In genomic region chr7:118946283-118946682, GRCh38 we compare ENCODE assay signal across 23 cellular contexts.
DNase-seq lines count a peak whose midpoint lies in the region; ATAC-seq, FAIRE-seq and TF ChIP-seq lines count a peak whose summit lies in the region.
"Had no signal": no experiment of that assay in that cellular context is flagged by ENCODE, and none has a peak within 500 bp of the region (broad histone marks: within the 10 kb centered on the region; RNA-seq: fewer than 3 reads in every experiment).

No MANE protein-coding gene starts in this region.

- H4K91ac ChIP-seq in IMR-90 (ENCODE audit: insufficient read depth, low read depth, low read length), result no peak overlapping the region
- no peak overlapping the region for H4K91ac ChIP-seq in H1 (replicated peaks; ENCODE audit: insufficient read length, low read length)

- H3K9ac ChIP-seq in IMR-90 (ENCODE audit: low read depth, low read length) (no peak overlapping the region), H1 (replicated peaks in 1 of 4; ENCODE audit: extremely low read depth in 1 of 4, low read depth in 3 of 4, low read length in 3 of 4) (no peak overlapping the region)
- H3K9ac ChIP-seq: BLaER1 treated with 17β-estradiol and CSF1 and Interleukin-3, amounts not matched to agents 10 nM and 100 nM had no signal

- H2BK20ac ChIP-seq in IMR-90 (ENCODE audit: low read depth, low read length), result no peak overlapping the region
- no peak overlapping the region for H2BK20ac ChIP-seq in H1 (ENCODE audit: low read length)

- no peaks in the 10 kb centered on the region for H3K4me1 ChIP-seq in A549
- no peaks in the 10 kb centered on the region for H3K4me1 ChIP-seq in GM23338 (ENCODE audit: insufficient read depth)
- no peaks in the 10 kb centered on the region for H3K4me1 ChIP-seq in IMR-90 (ENCODE audit: control insufficient read depth, insufficient read depth, low read length)
- no peaks in the 10 kb centered on the region for H3K4me1 ChIP-seq in H1 (replicated peaks in 1 of 4; ENCODE audit: control insufficient read depth in 3 of 4, insufficient read depth in 4 of 4, low read length in 3 of 4)
- H3K4me1 ChIP-seq: BLaER1 treated with 17β-estradiol and CSF1 and Interleukin-3, amounts not matched to agents 10 nM and 100 nM; Caco-2 had no signal

- H2BK15ac ChIP-seq in IMR-90 (ENCODE audit: low read depth, low read length) (no peak overlapping the region), H1 (ENCODE audit: low read length) (no peak overlapping the region)

- no peaks in the 10 kb centered on the region for H3K27me3 Mint-ChIP-seq in GM23338 (ENCODE audit: insufficient read depth, low read depth, poor library complexity)
- H3K27me3 Mint-ChIP-seq in type B pancreatic cell, result no peaks in the 10 kb centered on the region
- H3K27me3 Mint-ChIP-seq: B cell; CD4-positive, alpha-beta T cell had no signal

- H3F3A ChIP-seq in GM23338 (replicated peaks; ENCODE audit: low read depth), result no peaks in the 10 kb centered on the region

- H3K4me1 Mint-ChIP-seq in GM23338, result no peaks in the 10 kb centered on the region; the same call in 2 of the 3 replicates
- H3K4me1 Mint-ChIP-seq in type B pancreatic cell (ENCODE audit: unreplicated experiment), result no peaks in the 10 kb centered on the region
- H3K4me1 Mint-ChIP-seq: B cell had no signal

- H3K14ac ChIP-seq in IMR-90 (replicated peaks; ENCODE audit: low read depth, low read length) (no peak overlapping the region), H1 (ENCODE audit: insufficient read length) (no peak overlapping the region)

- H2BK120ac ChIP-seq in IMR-90 (ENCODE audit: low read depth, low read length), result no peak overlapping the region
- H2BK120ac ChIP-seq in H1 (replicated peaks; ENCODE audit: low read depth, low read length), result no peak overlapping the region

- no peak overlapping the region for H4K5ac ChIP-seq in IMR-90 (ENCODE audit: low read depth, low read length)
- H4K5ac ChIP-seq in H1 (ENCODE audit: insufficient read length, low read depth, low read length), result no peak overlapping the region

- H3K79me2 ChIP-seq in GM23338 (replicated peaks; ENCODE audit: insufficient read depth) (no peaks in the 10 kb centered on the region), H1 (ENCODE audit: control insufficient read depth in 1 of 2, insufficient read depth in 2 of 2, low read length in 2 of 2) (no peaks in the 10 kb centered on the region)

- H3K56ac ChIP-seq in IMR-90 (ENCODE audit: extremely low read depth, insufficient read depth, low read length), result no peak overlapping the region
- no peak overlapping the region for H3K56ac ChIP-seq in H1 (replicated peaks; ENCODE audit: insufficient read length, low read depth, low read length)

- H2BK12ac ChIP-seq in H1 (ENCODE audit: low read depth, low read length), result no peak overlapping the region

- H3K9me3 ChIP-seq in A549 (no peaks in the 10 kb centered on the region), IMR-90 (ENCODE audit: control insufficient read depth, insufficient read depth, low read length) (peaks cover 5% of the 10 kb centered on the region; the same call in 1 of the 2 replicates), H1 (ENCODE audit: insufficient read depth in 2 of 2, low read depth in 1 of 2, low read length in 1 of 2) (no peaks in the 10 kb centered on the region)
- H3K9me3 ChIP-seq: BLaER1 treated with 17β-estradiol and CSF1 and Interleukin-3, amounts not matched to agents 10 nM and 100 nM; Caco-2 had no signal

- peaks cover 3% of the 10 kb centered on the region; the same call in 1 of the 3 replicates for H3K36me3 Mint-ChIP-seq in GM23338 (ENCODE audit: low read depth)
- H3K36me3 Mint-ChIP-seq in type B pancreatic cell, result no peaks in the 10 kb centered on the region
- H3K36me3 Mint-ChIP-seq: CD8-positive, alpha-beta T cell had no signal

- TF ChIP-seq EP300 in A549 (IDR thresholded peaks at IDR 0.05) (no peak), H1 (IDR thresholded peaks at IDR 0.05; ENCODE audit: borderline replicate concordance in 1 of 2, low read depth in 2 of 2, low read length in 2 of 2) (no peak)

- H3K27me3 ChIP-seq in GM23338 (ENCODE audit: insufficient read depth), result no peaks in the 10 kb centered on the region
- no peaks in the 10 kb centered on the region for H3K27me3 ChIP-seq in IMR-90 (ENCODE audit: control insufficient read depth, insufficient read depth, low read length)
- no peaks in the 10 kb centered on the region for H3K27me3 ChIP-seq in H1 (replicated peaks in 1 of 4; ENCODE audit: control insufficient read depth in 3 of 4, extremely low read depth in 1 of 4, insufficient read depth in 3 of 4, low read length in 3 of 4)
- H3K27me3 ChIP-seq: BLaER1 treated with 17β-estradiol and CSF1 and Interleukin-3, amounts not matched to agents 10 nM and 100 nM had no signal

- no TSS peak for BruUV-seq in IMR-90 (replicated peaks; lab: Mats Ljungman, UMichigan)

- no peak overlapping the region for H2AK5ac ChIP-seq in IMR-90 (ENCODE audit: low read depth, low read length)
- no peak overlapping the region for H2AK5ac ChIP-seq in H1 (ENCODE audit: low read depth, low read length)

- H4K20me1 ChIP-seq in GM23338 (replicated peaks; ENCODE audit: insufficient read depth), result no peaks in the 10 kb centered on the region
- H4K20me1 ChIP-seq in IMR-90 (ENCODE audit: insufficient read depth, low read length), result no peaks in the 10 kb centered on the region
- no peaks in the 10 kb centered on the region for H4K20me1 ChIP-seq in H1 (replicated peaks in 1 of 2; ENCODE audit: control insufficient read depth in 1 of 2, insufficient read depth in 2 of 2, low read length in 2 of 2)
- H4K20me1 ChIP-seq: BLaER1 treated with 17β-estradiol and CSF1 and Interleukin-3, amounts not matched to agents 10 nM and 100 nM had no signal

- no peak overlapping the region for H3K4me2 ChIP-seq in A549
- no peak overlapping the region for H3K4me2 ChIP-seq in GM23338
- H3K4me2 ChIP-seq in IMR-90 (ENCODE audit: low read depth, low read length), result no peak overlapping the region
- H3K4me2 ChIP-seq in H1 (ENCODE audit: insufficient read depth in 1 of 2, low read depth in 2 of 2, low read length in 2 of 2), result no peak overlapping the region
- H3K4me2 ChIP-seq: BLaER1 treated with 17β-estradiol and CSF1 and Interleukin-3, amounts not matched to agents 10 nM and 100 nM had no signal

- no peaks in the 10 kb centered on the region for H3K9me1 ChIP-seq in IMR-90 (ENCODE audit: insufficient read depth, low read length)

- H4K8ac ChIP-seq in IMR-90 (ENCODE audit: low read depth in 2 of 2, low read length in 2 of 2) (no peak overlapping the region), H1 (ENCODE audit: extremely low read depth, insufficient read depth, low read length) (no peak overlapping the region)

- H3K9me2 ChIP-seq in GM23338 (ENCODE audit: insufficient read depth), result no peaks in the 10 kb centered on the region

- DNase-seq in A549 (ENCODE audit: low read depth in 1 of 2, low spot score in 1 of 2), result no peak
- no peak for DNase-seq in GM23338 (ENCODE audit: low spot score)
- DNase-seq in IMR-90, result no peak
- DNase-seq in H1 (ENCODE audit: low read depth in 1 of 2, low spot score in 2 of 2), result no peak
- no peak for DNase-seq in type B pancreatic cell (ENCODE audit: extremely low spot score, unreplicated experiment)
- DNase-seq in caudate nucleus (lab: John Stamatoyannopoulos, UW), result no peak
- DNase-seq: 8988T; AML-193; Caco-2; Calu3; CD4-positive, alpha-beta T cell; CD8-positive, alpha-beta T cell; DMS79 treated with DMSO at 0.1 percent for 48 hours; GF-D8 had no signal

- dilution Hi-C loops in IMR-90 (cut with HindIII; ENCODE audit: low sequenced_read_pairs, unreplicated experiment), result no loop called here

- H3K23ac ChIP-seq in IMR-90 (ENCODE audit: low read depth, low read length) (no peak overlapping the region), H1 (ENCODE audit: insufficient read length) (no peak overlapping the region)

- H2BK5ac ChIP-seq in IMR-90 (ENCODE audit: low read depth, low read length, poor library complexity, severe bottlenecking) (no peak overlapping the region), H1 (ENCODE audit: low read depth, low read length) (no peak overlapping the region)

- no peak overlapping the region for H2AK9ac ChIP-seq in IMR-90 (replicated peaks; ENCODE audit: low read depth, low read length, poor library complexity)

- POLR2A ChIA-PET in A549 (lab: Yijun Ruan, JAX) (no interaction called here), IMR-90 (lab: Charles Lee; ENCODE audit: unreplicated experiment) (no interaction called here), H1 (lab: Charles Lee; ENCODE audit: partially characterized antibody) (no interaction called here)

- WGBS in A549 (ENCODE audit: missing lambda C conversion rate), result 49% methylated on average over 5 of the region's 5 CpGs
- 80% methylated on average over 1 of the region's 5 CpGs; no CpG with 5 or more reads in 1 of the 2 experiments for WGBS in IMR-90 (ENCODE audit: extremely low coverage in 2 of 2, insufficient read length in 1 of 2), 2 experiments
- WGBS in H1 (ENCODE audit: extremely low coverage in 1 of 2, insufficient coverage in 1 of 2, insufficient read length in 1 of 2, insufficient replicate concordance in 2 of 2, low coverage in 1 of 2, low lambda C conversion rate in 2 of 2, missing lambda C conversion rate in 1 of 2), 2 experiments, result 98% methylated on average over 5 of the region's 5 CpGs; no CpG with 5 or more reads in 1 of the 2 experiments

- H3K36me3 ChIP-seq in GM23338 (ENCODE audit: insufficient read depth), result no peaks in the 10 kb centered on the region
- no peaks in the 10 kb centered on the region for H3K36me3 ChIP-seq in IMR-90 (ENCODE audit: control insufficient read depth, insufficient read depth, low read length)
- H3K36me3 ChIP-seq in H1 (ENCODE audit: control insufficient read depth in 2 of 4, insufficient read depth in 4 of 4, low read length in 3 of 4), result no peaks in the 10 kb centered on the region
- H3K36me3 ChIP-seq: BLaER1 treated with 17β-estradiol and CSF1 and Interleukin-3, amounts not matched to agents 10 nM and 100 nM had no signal

- TF ChIP-seq CTCF in A549 (IDR thresholded peaks at IDR 0.05) (no peak), GM23338 (conservative IDR thresholded peaks at IDR 0.05; ENCODE audit: low read depth in 2 of 2) (no peak), IMR-90 (conservative IDR thresholded peaks at IDR 0.05; ENCODE audit: low read depth, low read length) (no peak), H1 (IDR thresholded peaks at IDR 0.05; ENCODE audit: control extremely low read depth in 1 of 3, insufficient read depth in 1 of 3, low read depth in 1 of 3, low read length in 3 of 3) (no peak), type B pancreatic cell (conservative IDR thresholded peaks at IDR 0.05) (no peak)

- H3K9me3 Mint-ChIP-seq in GM23338 (peaks cover 3% of the 10 kb centered on the region; the same call in 1 of the 3 replicates), type B pancreatic cell (peaks cover 7% of the 10 kb centered on the region)

- H2AFZ ChIP-seq in GM23338 (peak overlapping the region; percentile 76), IMR-90 (replicated peaks; ENCODE audit: low read length, poor library complexity) (no peak overlapping the region), H1 (ENCODE audit: low read length) (no peak overlapping the region)

- in situ Hi-C loops in IMR-90 (cut with MboI; ENCODE audit: low sequenced_read_pairs), result no loop called here

- H3K23me2 ChIP-seq in H1 (ENCODE audit: low read depth, low read length), result no peaks in the 10 kb centered on the region

- H3K4ac ChIP-seq in IMR-90 (ENCODE audit: low read depth, low read length) (no peak overlapping the region), H1 (replicated peaks; ENCODE audit: insufficient read length, low read depth, low read length) (no peak overlapping the region)

- H3K4me3 Mint-ChIP-seq in GM23338, result no peak overlapping the region
- H3K4me3 Mint-ChIP-seq in type B pancreatic cell, result no peak overlapping the region
- H3K4me3 Mint-ChIP-seq: B cell; CD4-positive, alpha-beta T cell; CD8-positive, alpha-beta T cell had no signal

- no peak overlapping the region for H3K18ac ChIP-seq in IMR-90 (ENCODE audit: low read depth, low read length)
- H3K18ac ChIP-seq in H1 (ENCODE audit: extremely low read depth, low read length), result no peak overlapping the region

- no peak for TF ChIP-seq POLR2A in A549 (IDR thresholded peaks at IDR 0.05; ENCODE audit: low read length)
- TF ChIP-seq POLR2A in IMR-90 (IDR thresholded peaks at IDR 0.05; ENCODE audit: low read depth, low read length), result no peak
- no peak for TF ChIP-seq POLR2A in H1 (IDR thresholded peaks at IDR 0.05; ENCODE audit: control extremely low read depth in 1 of 2, low read depth in 2 of 2, low read length in 2 of 2)

- intact Hi-C loops in IMR-90 (cut with micrococcal nuclease), result no loop called here

- H3K27ac Mint-ChIP-seq in GM23338, result no peak overlapping the region
- H3K27ac Mint-ChIP-seq in type B pancreatic cell, result no peak overlapping the region
- H3K27ac Mint-ChIP-seq: B cell; CD4-positive, alpha-beta T cell; CD8-positive, alpha-beta T cell had no signal

- H3K79me1 ChIP-seq in IMR-90 (ENCODE audit: low read depth in 1 of 2, low read length in 2 of 2), result no peaks in the 10 kb centered on the region
- no peaks in the 10 kb centered on the region for H3K79me1 ChIP-seq in H1 (ENCODE audit: low read depth, low read length)

- ATAC-seq in A549 (no peak), GM23338 (no peak), IMR-90 (ENCODE audit: low read depth) (no peak), HG03025 (IDR thresholded peaks at IDR 0.05; ENCODE audit: low FRiP score, unreplicated experiment) (no peak), HG03342 (IDR thresholded peaks at IDR 0.05; ENCODE audit: unreplicated experiment) (no peak)
- ATAC-seq: CD8-positive, alpha-beta T cell had no signal

- no peak overlapping the region for H3K27ac ChIP-seq in A549
- H3K27ac ChIP-seq in GM23338 (ENCODE audit: low read depth), result no peak overlapping the region
- H3K27ac ChIP-seq in IMR-90 (ENCODE audit: insufficient read depth, low read length), result no peak overlapping the region
- H3K27ac ChIP-seq in H1 (ENCODE audit: low read depth, low read length), result no peak overlapping the region
- H3K27ac ChIP-seq in caudate nucleus (ENCODE audit: low read depth, low read length), result no peak overlapping the region
- H3K27ac ChIP-seq: BLaER1 treated with 17β-estradiol and CSF1 and Interleukin-3, amounts not matched to agents 10 nM and 100 nM; C4-2B had no signal

- FAIRE-seq in A549 (lab: Jason Lieb, UNC) (no peak), H1 (lab: Jason Lieb, UNC) (no peak)
- FAIRE-seq: D721Med, G401.6, GM12891, GM19239 had no signal

- CTCF ChIA-PET in A549 (lab: Yijun Ruan, JAX), result no interaction called here
- CTCF ChIA-PET in IMR-90 (lab: Yijun Ruan, JAX), result interaction anchor here (0.9 kb wide), 1 partner anchor 18 kb away, joined by 3 read pairs; no protein-coding TSS in a partner anchor
- CTCF ChIA-PET in H1 (lab: Charles Lee; ENCODE audit: partially characterized antibody), result interaction anchor here (1.5 kb wide), 1 partner anchor 593 kb away, joined by 3 read pairs; no protein-coding TSS in a partner anchor

- H3K4me3 ChIP-seq in A549 (no peak overlapping the region), GM23338 (no peak overlapping the region), IMR-90 (ENCODE audit: insufficient read depth, low read depth, low read length) (no peak overlapping the region), H1 (ENCODE audit: extremely low read depth in 1 of 4, insufficient read depth in 2 of 4, low read depth in 3 of 4, low read length in 4 of 4) (no peak overlapping the region)
- H3K4me3 ChIP-seq: BLaER1 treated with 17β-estradiol and CSF1 and Interleukin-3, amounts not matched to agents 10 nM and 100 nM had no signal

- TF ChIP-seq RAD21 in A549 (conservative IDR thresholded peaks at IDR 0.05 in 1 of 2, IDR thresholded peaks at IDR 0.05 in 1 of 2), result no peak
- no peak for TF ChIP-seq RAD21 in IMR-90 (IDR thresholded peaks at IDR 0.05; ENCODE audit: low read length)
- TF ChIP-seq RAD21 in H1 (IDR thresholded peaks at IDR 0.05 in 1 of 2, conservative IDR thresholded peaks at IDR 0.05 in 1 of 2; ENCODE audit: low read depth in 2 of 2, low read length in 2 of 2), result no peak

Comparison
In these comparisons a context has a peak if more than half of its experiments do, and no peak if none do; other contexts are left out.
1. Of the 18 proteins assayed by ChIP-seq in both H1 and A549: peak only in H1: none; only in A549: none; in both: MAFK; in neither: 17.